Comparison of ENCODE assay signal across 19 cellular contexts in the genomic region with DNA sequence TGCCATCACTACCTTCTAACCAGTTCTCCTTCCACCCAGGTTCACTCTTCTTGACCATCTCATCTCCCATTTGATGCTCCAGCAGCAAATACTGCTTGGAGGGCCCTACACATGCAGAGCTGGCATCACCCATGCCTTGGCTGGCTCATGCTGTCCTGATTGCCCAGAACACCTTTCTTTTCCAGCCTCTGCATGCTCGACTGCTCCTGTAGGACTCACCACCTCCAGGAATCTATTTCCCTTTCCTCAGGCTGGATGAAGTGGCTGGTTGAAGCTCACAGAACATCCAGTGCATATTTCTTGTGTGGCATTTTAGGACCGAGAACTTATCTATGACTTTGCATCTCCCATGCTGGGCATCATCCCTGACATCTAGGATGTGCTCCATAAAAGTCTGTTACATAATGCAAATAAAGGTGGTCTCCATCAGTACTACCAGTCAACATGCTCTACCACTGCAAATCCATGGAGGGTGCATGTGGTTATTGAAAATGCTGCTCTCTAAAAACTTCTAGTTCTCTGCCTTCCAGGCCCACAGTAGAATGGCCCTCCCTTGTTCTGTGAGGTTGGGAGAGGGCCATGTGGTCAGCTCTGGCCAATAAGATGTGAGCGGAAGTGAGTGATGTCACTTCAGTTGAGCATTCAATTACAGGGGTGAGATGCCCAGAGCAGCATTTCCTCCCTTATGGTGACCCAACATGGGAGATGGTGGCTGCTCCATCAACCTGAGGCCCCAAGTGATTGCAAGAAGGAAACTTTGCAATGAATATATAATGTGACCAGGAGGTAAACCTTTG.
A peak's percentile ranks its signal among the peaks of the same experiment; 100 is the strongest.
DNase-seq lines count a peak whose midpoint lies in the region; ATAC-seq, FAIRE-seq and TF ChIP-seq lines count a peak whose summit lies in the region.
"Had no signal": no experiment of that assay in that cellular context is flagged by ENCODE, and none has a peak within 500 bp of the region (broad histone marks: within the 10 kb centered on the region; RNA-seq: fewer than 3 reads in every experiment).

No MANE protein-coding gene starts in this region.

- H4K20me1 ChIP-seq in astrocyte (ENCODE audit: insufficient read depth, low read length), result no peaks in the 10 kb centered on the region

- H3K27me3 Mint-ChIP-seq in astrocyte (ENCODE audit: low read depth, unreplicated experiment), result no peaks in the 10 kb centered on the region
- H3K27me3 Mint-ChIP-seq: activated CD8-positive, alpha-beta T cell treated with anti-CD3 and anti-CD28 coated beads for 36 hours had no signal

- H3K27ac ChIP-seq in astrocyte (ENCODE audit: low read depth, low read length) (no peak overlapping the region), layer of hippocampus (ENCODE audit: low read depth, low read length) (peak overlapping the region; percentile 89), temporal lobe (ENCODE audit: low read depth, low read length) (peak overlapping the region; percentile 96)

- H3K79me2 ChIP-seq in astrocyte (ENCODE audit: insufficient read depth, low read length), result no peaks in the 10 kb centered on the region

- no peaks in the 10 kb centered on the region for H3K36me3 ChIP-seq in astrocyte (ENCODE audit: insufficient read depth, low read length)

- ATAC-seq in GM18519 (IDR thresholded peaks at IDR 0.05; ENCODE audit: low FRiP score, unreplicated experiment), result no peak
- ATAC-seq: activated CD8-positive, alpha-beta T cell treated with anti-CD3 and anti-CD28 coated beads for 36 hours; T-cell had no signal

- H2AFZ ChIP-seq in astrocyte (ENCODE audit: low read depth, low read length), result no peak overlapping the region

- no peak overlapping the region for H3K4me2 ChIP-seq in astrocyte (ENCODE audit: low read length)

- no peaks in the 10 kb centered on the region for H3K27me3 ChIP-seq in astrocyte (ENCODE audit: insufficient read depth, low read length)
- H3K27me3 ChIP-seq in layer of hippocampus (ENCODE audit: control insufficient read depth, insufficient read depth, low read length), result no peaks in the 10 kb centered on the region
- H3K27me3 ChIP-seq: testis had no signal

- H3K4me1 Mint-ChIP-seq in astrocyte (ENCODE audit: low read depth, unreplicated experiment), result peaks cover 41% of the 10 kb centered on the region
- H3K4me1 Mint-ChIP-seq: central memory CD8-positive, alpha-beta T cell; T-cell had no signal

- no peak overlapping the region for H3K4me3 Mint-ChIP-seq in astrocyte (ENCODE audit: unreplicated experiment)
- H3K4me3 Mint-ChIP-seq: activated CD8-positive, alpha-beta T cell treated with anti-CD3 and anti-CD28 coated beads for 36 hours; activated T-helper 1 cell treated with anti-CD3 and anti-CD28 coated beads, Interleukin-12 subunit alpha, Interleukin-12 subunit beta, Interleukin-2, Interleukin-4 antibody, amounts not matched to agents 30 ng/mL and 10 ng/mL and 1 ng/mL, durations not matched to agents 14 hours and 24 hours and 36 hours; CD4-positive, CD25-positive, alpha-beta regulatory T cell; central memory CD8-positive, alpha-beta T cell; T-cell had no signal

- H3K9me3 Mint-ChIP-seq in astrocyte (ENCODE audit: unreplicated experiment), result no peaks in the 10 kb centered on the region
- H3K9me3 Mint-ChIP-seq: activated CD8-positive, alpha-beta T cell treated with anti-CD3 and anti-CD28 coated beads for 36 hours; activated T-helper 1 cell treated with anti-CD3 and anti-CD28 coated beads, Interleukin-12 subunit alpha, Interleukin-12 subunit beta, Interleukin-2, Interleukin-4 antibody, amounts not matched to agents 30 ng/mL and 10 ng/mL and 1 ng/mL, durations not matched to agents 14 hours and 24 hours and 36 hours; central memory CD8-positive, alpha-beta T cell; T-cell had no signal

- H3K4me3 ChIP-seq in astrocyte (ENCODE audit: insufficient read depth, low read depth, low read length), result no peak overlapping the region
- H3K4me3 ChIP-seq: mucosa of descending colon, testis had no signal

- peaks cover 2% of the 10 kb centered on the region for H3K36me3 Mint-ChIP-seq in astrocyte (ENCODE audit: low read depth, unreplicated experiment)
- H3K36me3 Mint-ChIP-seq: CD4-positive, CD25-positive, alpha-beta regulatory T cell; T-cell had no signal

- H3K4me1 ChIP-seq in astrocyte (ENCODE audit: insufficient read depth, low read length), result peaks cover 19% of the 10 kb centered on the region

- no peak for FAIRE-seq in astrocyte (lab: Jason Lieb, UNC)
- FAIRE-seq: HTR-8/SVneo had no signal

- no peak for TF ChIP-seq CTCF in astrocyte (IDR thresholded peaks at IDR 0.05; ENCODE audit: insufficient read depth, low read depth, low read length)

- peak; percentile 44 for DNase-seq in DMS53 (lab: John Stamatoyannopoulos, UW)
- no peak for DNase-seq in DMS53 treated with DMSO at 0.1 percent for 48 hours (lab: John Stamatoyannopoulos, UW; ENCODE audit: unreplicated experiment)
- DNase-seq in astrocyte (ENCODE audit: low read depth), result no peak
- DNase-seq in AG08395 (ENCODE audit: low spot score), result no peak
- DNase-seq in activated effector memory CD4-positive, alpha-beta T cell treated with Interleukin-2 at 50 U/mL for 16 hours, result no peak
- DNase-seq: activated CD8-positive, alpha-beta T cell treated with anti-CD3 and anti-CD28 coated beads for 36 hours; DND-41; foreskin melanocyte; NCI-H446 treated with DMSO at 0.1 percent for 48 hours; T-cell; testis had no signal

- H3K27ac Mint-ChIP-seq in astrocyte (ENCODE audit: unreplicated experiment), result peak overlapping the region; percentile 95
- H3K27ac Mint-ChIP-seq: activated CD8-positive, alpha-beta T cell treated with anti-CD3 and anti-CD28 coated beads for 36 hours; activated T-helper 1 cell treated with anti-CD3 and anti-CD28 coated beads, Interleukin-12 subunit alpha, Interleukin-12 subunit beta, Interleukin-2, Interleukin-4 antibody, amounts not matched to agents 30 ng/mL and 10 ng/mL and 1 ng/mL, durations not matched to agents 14 hours and 24 hours and 36 hours; CD4-positive, CD25-positive, alpha-beta regulatory T cell; T-cell had no signal

- no peak overlapping the region for H3K9ac ChIP-seq in astrocyte (ENCODE audit: low read length)

- H3K9me3 ChIP-seq in astrocyte (ENCODE audit: insufficient read depth, low read depth, low read length), result no peaks in the 10 kb centered on the region
- H3K9me3 ChIP-seq: mucosa of descending colon, testis had no signal
